1 cellular context compared by ENCODE assay signal in the genomic region with DNA sequence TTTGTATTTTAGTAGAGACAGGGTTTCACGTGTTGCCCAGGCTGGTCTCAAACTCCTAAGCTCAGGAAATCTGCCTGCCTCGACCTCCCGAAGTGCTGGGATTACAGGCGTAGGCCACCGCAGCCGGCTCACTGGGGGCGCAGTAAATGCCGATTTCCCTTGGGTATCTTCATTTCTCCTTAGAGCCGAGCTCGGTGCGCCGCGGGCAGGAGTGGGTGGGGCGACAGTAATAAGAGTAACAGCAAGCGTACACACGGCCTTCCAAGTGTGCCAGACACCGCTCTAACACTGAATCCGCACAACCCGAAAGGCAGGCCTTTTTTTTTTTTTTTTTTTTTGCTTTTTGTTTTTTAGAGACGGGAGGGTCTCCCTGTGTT.
TF ChIP-seq lines count a peak whose summit lies in the region.

No MANE protein-coding gene starts in this region.

TF ChIP-seq in endothelial cell of umbilical vein, 7 proteins besides CTCF, POLR2A, EP300 and RAD21:
- TF ChIP-seq FOS (IDR thresholded peaks at IDR 0.05; ENCODE audit: borderline replicate concordance, insufficient read depth, low read length) (no peak), GATA2 (IDR thresholded peaks at IDR 0.05; ENCODE audit: insufficient read depth, insufficient read length, low read depth, low read length) (no peak), EZH2 (IDR thresholded peaks at IDR 0.05; ENCODE audit: borderline replicate concordance, low read depth, low read length, severe bottlenecking) (no peak), POLR2AphosphoS5 (IDR thresholded peaks at IDR 0.05; ENCODE audit: insufficient read depth, low read depth, low read length) (no peak), MYC (IDR thresholded peaks at IDR 0.05; ENCODE audit: low read depth, low read length) (no peak), JUN (IDR thresholded peaks at IDR 0.05; ENCODE audit: borderline replicate concordance, insufficient read depth, insufficient read length, low read depth) (no peak)
- TF ChIP-seq, protein P1, sequence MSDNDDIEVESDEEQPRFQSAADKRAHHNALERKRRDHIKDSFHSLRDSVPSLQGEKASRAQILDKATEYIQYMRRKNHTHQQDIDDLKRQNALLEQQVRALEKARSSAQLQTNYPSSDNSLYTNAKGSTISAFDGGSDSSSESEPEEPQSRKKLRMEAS (IDR thresholded peaks at IDR 0.05; ENCODE audit: insufficient read depth, insufficient read length), result no peak
